11 cellular contexts compared by ENCODE assay signal in the genomic region with DNA sequence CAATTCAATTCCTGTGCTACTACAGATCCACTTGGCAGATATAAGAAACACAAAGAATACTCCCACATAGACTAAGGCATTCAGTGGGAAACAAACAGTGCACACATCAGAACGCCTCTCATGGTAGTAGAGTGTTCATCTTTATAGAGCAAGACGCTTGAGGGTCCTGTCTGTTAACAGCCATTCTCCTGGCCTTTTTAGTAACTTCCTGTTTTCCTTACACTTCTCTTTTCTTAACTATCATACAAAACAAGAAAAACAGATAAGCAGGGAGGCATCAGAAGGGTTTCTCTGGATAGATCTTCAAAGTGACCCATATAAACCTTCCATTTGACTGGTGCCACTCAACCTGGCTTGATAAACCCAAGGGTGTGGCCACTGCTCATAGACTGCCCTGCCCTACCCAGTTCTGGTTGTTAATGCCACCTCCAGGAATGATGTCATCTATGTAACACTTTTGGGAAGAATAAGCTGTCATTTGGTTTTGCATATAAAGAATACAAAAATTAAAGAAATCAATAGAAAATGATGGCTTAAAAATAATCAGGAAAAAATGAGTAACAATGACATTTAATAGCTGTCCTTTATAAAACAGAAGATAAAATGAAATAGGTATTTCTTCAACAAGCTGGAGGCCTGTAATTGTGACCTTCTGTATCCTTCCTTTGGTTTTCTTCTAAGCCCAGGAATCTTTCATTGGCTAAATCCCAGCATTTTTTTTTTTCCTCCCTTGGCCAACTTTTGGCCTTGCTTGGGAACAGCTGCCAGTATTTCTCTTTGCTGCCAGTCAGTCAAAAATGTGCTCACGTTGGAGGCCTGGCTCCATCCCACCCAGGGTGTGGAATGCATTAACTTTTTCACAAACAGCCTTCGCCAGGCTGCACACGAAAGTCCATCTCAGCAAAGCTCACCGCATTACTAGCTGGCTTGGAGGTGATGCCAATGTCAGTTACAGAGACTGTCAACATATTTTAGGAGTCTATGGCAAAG.
DNase-seq lines count a peak whose midpoint lies in the region; ATAC-seq and TF ChIP-seq lines count a peak whose summit lies in the region.
"Had no signal": no experiment of that assay in that cellular context is flagged by ENCODE, and none has a peak within 500 bp of the region (broad histone marks: within the 10 kb centered on the region; RNA-seq: fewer than 3 reads in every experiment).

No MANE protein-coding gene starts in this region.

- H3K27ac ChIP-seq in naive thymus-derived CD4-positive, alpha-beta T cell (ENCODE audit: low read depth, low read length): no peak overlapping the region
- no peak overlapping the region for H3K27ac ChIP-seq in left lung
- H3K27ac ChIP-seq: WERI-Rb-1 had no signal

- intact Hi-C loops in naive thymus-derived CD4-positive, alpha-beta T cell (cut with micrococcal nuclease): no loop called here
- intact Hi-C loops in left lung (cut with DNase I): no loop called here

- DNase-seq in Daoy (ENCODE audit: low read depth): peak; percentile 15
- DNase-seq in NCI-H1694 (lab: John Stamatoyannopoulos, UW): peak; percentile 38
- peak; percentile 79 for DNase-seq in amniotic epithelial cell (ENCODE audit: low read depth)
- no peak for DNase-seq in naive thymus-derived CD4-positive, alpha-beta T cell
- DNase-seq in glutamatergic neuron: no peak
- no peak for DNase-seq in NCI-H2029 treated with DMSO at 0.1 percent for 48 hours (lab: John Stamatoyannopoulos, UW)
- DNase-seq in left lung: no peak
- DNase-seq in activated CD4-positive, alpha-beta T cell treated with anti-CD3 and anti-CD28 coated beads, Interleukin-2, amount 50 U/mL, for 48 hours: no peak
- DNase-seq: activated naive CD4-positive, alpha-beta T cell treated with anti-CD3 and anti-CD28 coated beads, Interleukin-2, amount 10 ng/mL, durations not matched to agents 7 days and 5 days; DMS79 treated with DMSO at 0.1 percent for 48 hours; WERI-Rb-1 had no signal

- no peaks in the 10 kb centered on the region for H3K4me1 ChIP-seq in naive thymus-derived CD4-positive, alpha-beta T cell (ENCODE audit: control insufficient read depth in 2 of 2, insufficient read depth in 2 of 2, low read length in 2 of 2)
- peaks cover 0 to 18% of the 10 kb centered on the region in 2 donors for H3K4me1 ChIP-seq in left lung

- H3K9me3 ChIP-seq in naive thymus-derived CD4-positive, alpha-beta T cell (ENCODE audit: control insufficient read depth in 2 of 3, low read length in 3 of 3): no peaks in the 10 kb centered on the region
- no peaks in the 10 kb centered on the region for H3K9me3 ChIP-seq in left lung

- H3K4me3 ChIP-seq in naive thymus-derived CD4-positive, alpha-beta T cell (ENCODE audit: low read length): no peak overlapping the region
- H3K4me3 ChIP-seq in left lung: no peak overlapping the region

- H3K27me3 ChIP-seq in naive thymus-derived CD4-positive, alpha-beta T cell (ENCODE audit: control insufficient read depth in 2 of 2, insufficient read depth in 2 of 2, low read length in 2 of 2): no peaks in the 10 kb centered on the region
- H3K27me3 ChIP-seq in left lung: no peaks in the 10 kb centered on the region

- peaks cover 0 to 2% (median 0%) of the 10 kb centered on the region in 11 donors for H3K9me3 Mint-ChIP-seq in naive thymus-derived CD4-positive, alpha-beta T cell
- H3K9me3 Mint-ChIP-seq in glutamatergic neuron (ENCODE audit: unreplicated experiment): peaks cover 2% of the 10 kb centered on the region
- H3K9me3 Mint-ChIP-seq: activated naive CD4-positive, alpha-beta T cell treated with anti-CD3 and anti-CD28 coated beads, Interleukin-2, amount 10 ng/mL, durations not matched to agents 7 days and 5 days had no signal

- POLR2A ChIA-PET in naive thymus-derived CD4-positive, alpha-beta T cell (lab: Charles Lee): interaction anchor here (1.8 kb wide), 1 partner anchor 11 kb away, joined by 5 read pairs; no protein-coding TSS in a partner anchor

- no peaks in the 10 kb centered on the region for H3K27me3 Mint-ChIP-seq in naive thymus-derived CD4-positive, alpha-beta T cell
- H3K27me3 Mint-ChIP-seq in glutamatergic neuron (ENCODE audit: unreplicated experiment): no peaks in the 10 kb centered on the region
- H3K27me3 Mint-ChIP-seq: activated naive CD4-positive, alpha-beta T cell treated with anti-CD3 and anti-CD28 coated beads, Interleukin-2, amount 10 ng/mL, durations not matched to agents 7 days and 5 days had no signal

- peaks cover 0 to 37% (median 7%) of the 10 kb centered on the region in 3 experiments for H3K36me3 ChIP-seq in naive thymus-derived CD4-positive, alpha-beta T cell (ENCODE audit: control insufficient read depth in 2 of 3, insufficient read depth in 3 of 3, low read length in 3 of 3)
- H3K36me3 ChIP-seq in left lung: no peaks in the 10 kb centered on the region
- H3K36me3 ChIP-seq: WERI-Rb-1 had no signal

- CTCF ChIA-PET in naive thymus-derived CD4-positive, alpha-beta T cell (lab: Charles Lee): interaction anchor here (0.7 kb wide), 1 partner anchor 187 kb away, joined by 3 read pairs; no protein-coding TSS in a partner anchor

- H3K4me1 Mint-ChIP-seq in naive thymus-derived CD4-positive, alpha-beta T cell: peaks cover 4 to 59% (median 47%) of the 10 kb centered on the region in 7 donors
- H3K4me1 Mint-ChIP-seq in glutamatergic neuron (ENCODE audit: low read depth, unreplicated experiment): no peaks in the 10 kb centered on the region

- H3K4me3 Mint-ChIP-seq in naive thymus-derived CD4-positive, alpha-beta T cell: peak overlapping the region in 1 of 10 donors; percentile 3
- H3K4me3 Mint-ChIP-seq in glutamatergic neuron (ENCODE audit: unreplicated experiment): no peak overlapping the region
- H3K4me3 Mint-ChIP-seq: activated naive CD4-positive, alpha-beta T cell treated with anti-CD3 and anti-CD28 coated beads, Interleukin-2, amount 10 ng/mL, durations not matched to agents 7 days and 5 days had no signal

- H3K36me3 Mint-ChIP-seq in naive thymus-derived CD4-positive, alpha-beta T cell: peaks cover 11 to 44% (median 27%) of the 10 kb centered on the region in 5 donors
- no peaks in the 10 kb centered on the region for H3K36me3 Mint-ChIP-seq in glutamatergic neuron (ENCODE audit: unreplicated experiment)

- peak overlapping the region in 7 of 9 donors; percentile 10 to 60 (median 46) for H3K27ac Mint-ChIP-seq in naive thymus-derived CD4-positive, alpha-beta T cell
- no peak overlapping the region for H3K27ac Mint-ChIP-seq in glutamatergic neuron (ENCODE audit: unreplicated experiment)

- TF ChIP-seq CTCF in glutamatergic neuron (IDR thresholded peaks at IDR 0.05; ENCODE audit: partially characterized antibody, unreplicated experiment) (no peak), left lung (IDR thresholded peaks at IDR 0.05) (no peak)

- ATAC-seq in naive thymus-derived CD4-positive, alpha-beta T cell: no peak
- ATAC-seq in left lung: no peak

Comparison
In these comparisons a context has a peak if more than half of its experiments do, and no peak if none do; other contexts are left out.
1. DNase-seq: peak in Daoy (single experiment), NCI-H1694 (single experiment) and amniotic epithelial cell (single experiment); none in naive thymus-derived CD4-positive, alpha-beta T cell (0 of 9), glutamatergic neuron (single experiment), NCI-H2029 treated with DMSO at 0.1 percent for 48 hours (single experiment), left lung (0 of 2) and activated CD4-positive, alpha-beta T cell treated with anti-CD3 and anti-CD28 coated beads, Interleukin-2, amount 50 U/mL, for 48 hours (0 of 2).